Comparison of ENCODE assay signal across 8 cellular contexts in genomic region chr2:196798980-196799379, GRCh38. TPM values are rescaled to one million over a fixed set of nuclear protein-coding genes. Genes with fewer than 3 reads are reported as not detected.
A peak's percentile ranks its signal among the peaks of the same experiment; 100 is the strongest.
DNase-seq lines count a peak whose midpoint lies in the region; ATAC-seq, FAIRE-seq and TF ChIP-seq lines count a peak whose summit lies in the region.

No MANE protein-coding gene starts in this region.

- H3K9ac ChIP-seq in ES-I3 (ENCODE audit: low read depth, low read length) (peak overlapping the region; percentile 72), keratinocyte (ENCODE audit: control insufficient read depth, extremely low read depth, insufficient read depth, low read length) (peak overlapping the region; percentile 84), subcutaneous abdominal adipose tissue (ENCODE audit: low read length in 5 of 5) (peak overlapping the region; percentile 91 to 97 (median 94))

- H3K9me3 ChIP-seq in ES-I3 (ENCODE audit: control insufficient read depth, insufficient read depth, low read length), result no peaks in the 10 kb centered on the region
- H3K9me3 ChIP-seq in keratinocyte (ENCODE audit: control insufficient read depth, low read depth, low read length), result no peaks in the 10 kb centered on the region
- H3K9me3 ChIP-seq in subcutaneous abdominal adipose tissue (ENCODE audit: control insufficient read depth in 5 of 5, low read length in 5 of 5), result no peaks in the 10 kb centered on the region

- peaks cover 4% of the 10 kb centered on the region for H3K27me3 Mint-ChIP-seq in activated naive CD8-positive, alpha-beta T cell

- no peak for FAIRE-seq in keratinocyte (lab: Jason Lieb, UNC)

- peak overlapping the region; percentile 100 for H3K4me3 Mint-ChIP-seq in activated naive CD8-positive, alpha-beta T cell

- H3K27ac ChIP-seq in keratinocyte (ENCODE audit: control insufficient read depth, insufficient read depth, low read length), result peak overlapping the region; percentile 91
- peak overlapping the region; percentile 90 for H3K27ac ChIP-seq in subcutaneous abdominal adipose tissue (ENCODE audit: low read depth, low read length)

- H3K9me1 ChIP-seq in keratinocyte (ENCODE audit: control insufficient read depth, extremely low read depth, insufficient read depth, low read length), result no peaks in the 10 kb centered on the region

- H3K9me3 Mint-ChIP-seq in activated naive CD8-positive, alpha-beta T cell (ENCODE audit: low read depth), result no peaks in the 10 kb centered on the region

- dilution Hi-C loops in keratinocyte (cut with MboI; ENCODE audit: extremely low pct_ligation_motif_present, low sequenced_read_pairs), result no loop called here

- peak overlapping the region; percentile 100 for H3K27ac Mint-ChIP-seq in activated naive CD8-positive, alpha-beta T cell

- no peaks in the 10 kb centered on the region for H3K4me1 ChIP-seq in ES-I3 (ENCODE audit: insufficient read depth, low read length)
- peaks cover 3% of the 10 kb centered on the region for H3K4me1 ChIP-seq in keratinocyte (ENCODE audit: control insufficient read depth, extremely low read depth, insufficient read depth, low read length)
- peaks cover 3 to 36% (median 23%) of the 10 kb centered on the region in 5 donors for H3K4me1 ChIP-seq in subcutaneous abdominal adipose tissue (ENCODE audit: control insufficient read depth in 5 of 5, insufficient read depth in 5 of 5, low read length in 5 of 5)

- ATAC-seq in HG02852 (IDR thresholded peaks at IDR 0.05; ENCODE audit: unreplicated experiment), result peak; percentile 6

- no peak for TF ChIP-seq CTCF in keratinocyte (optimal IDR thresholded peaks at IDR 0.05 in 1 of 3, IDR thresholded peaks at IDR 0.05 in 1 of 3, conservative IDR thresholded peaks at IDR 0.05 in 1 of 3; ENCODE audit: extremely low read depth in 1 of 3, insufficient read depth in 2 of 3, low read length in 3 of 3)

- H2AFZ ChIP-seq in keratinocyte (ENCODE audit: control insufficient read depth, low read length), result peak overlapping the region; percentile 87

- H3K36me3 ChIP-seq in ES-I3 (ENCODE audit: insufficient read depth, low read length) (0 out of 2 replicates have a peak, but pooled peaks cover 4% of the 10 kb centered on the region), keratinocyte (ENCODE audit: control insufficient read depth in 2 of 2, extremely low read depth in 1 of 2, insufficient read depth in 2 of 2, low read length in 2 of 2) (peaks cover 4 to 7% of the 10 kb centered on the region in 2 experiments), subcutaneous abdominal adipose tissue (ENCODE audit: control insufficient read depth in 5 of 5, insufficient read depth in 5 of 5, low read length in 5 of 5) (peaks cover 16 to 29% (median 17%) of the 10 kb centered on the region in 5 donors)

- H3K36me3 Mint-ChIP-seq in activated naive CD8-positive, alpha-beta T cell, result peaks cover 8% of the 10 kb centered on the region

- DNase-seq in keratinocyte (ENCODE audit: low read depth, low spot score) (no peak), LoVo (ENCODE audit: low spot score) (no peak), pons (ENCODE audit: low spot score) (no peak), HuH-7 (ENCODE audit: low spot score) (no peak)

- H3K79me2 ChIP-seq in keratinocyte (ENCODE audit: control insufficient read depth, insufficient read depth, low read length), result peaks cover 17% of the 10 kb centered on the region

- no peaks in the 10 kb centered on the region for H3K27me3 ChIP-seq in keratinocyte (ENCODE audit: control insufficient read depth, extremely low read depth, insufficient read depth, low read length)
- H3K27me3 ChIP-seq in subcutaneous abdominal adipose tissue (ENCODE audit: control insufficient read depth in 5 of 5, insufficient read depth in 4 of 5, low read length in 5 of 5), result no peaks in the 10 kb centered on the region

- peak overlapping the region; percentile 76 for H3K4me2 ChIP-seq in keratinocyte (ENCODE audit: control insufficient read depth, extremely low read depth, insufficient read depth, low read depth, low read length)

- H4K20me1 ChIP-seq in keratinocyte (ENCODE audit: control insufficient read depth, extremely low read depth, insufficient read depth, low read length), result no peaks in the 10 kb centered on the region

- H3K4me1 Mint-ChIP-seq in activated naive CD8-positive, alpha-beta T cell (ENCODE audit: low read depth), result peaks cover 36% of the 10 kb centered on the region

- H3K4me3 ChIP-seq in keratinocyte (ENCODE audit: control insufficient read depth in 2 of 3, extremely low read depth in 1 of 3, insufficient read depth in 2 of 3, low read depth in 1 of 3, low read length in 3 of 3), result peak overlapping the region; percentile 61 to 97 (median 94)
- peak overlapping the region; percentile 79 to 98 (median 94) for H3K4me3 ChIP-seq in subcutaneous abdominal adipose tissue (ENCODE audit: low read depth in 1 of 5, low read length in 5 of 5)

RNA-seq across cellular contexts. Expression of gene GTF3C3, which starts 0.5 kb away (rescaled TPM):
- polyA plus RNA-seq in keratinocyte, result 16.9 to 38.8 TPM (median 29.9 TPM) in 3 replicates
- polyA plus RNA-seq in keratinocyte (2011; ENCODE audit: low read depth), result 35.5 TPM
- polyA plus RNA-seq in keratinocyte (2011; cell fraction: cytosol; rRNA removed), result 11.4 and 25.6 TPM in 2 replicates
- polyA plus RNA-seq in keratinocyte (2011; cell fraction: nucleus; rRNA removed), result 37.9 and 50.2 TPM in 2 replicates
- polyA plus RNA-seq in keratinocyte (2012; ENCODE audit: low replicate concordance), result 20.6 and 22.5 TPM in 2 replicates
- polyA minus RNA-seq in keratinocyte, result 7.2 to 69.6 TPM (median 32.7 TPM) in 3 replicates
- polyA minus RNA-seq in keratinocyte (2011; cell fraction: cytosol; rRNA and poly(A)+ RNA removed), result 10.6 TPM
- 34.9 and 68.3 TPM in 2 replicates for polyA minus RNA-seq in keratinocyte (2011; cell fraction: nucleus; rRNA and poly(A)+ RNA removed)

RNA-seq across cellular contexts. Expression of gene C2orf66, which starts 10.2 kb away (rescaled TPM):
- 0.32 to 2.9 TPM (median 2.2 TPM) in 3 replicates for polyA plus RNA-seq in keratinocyte
- polyA plus RNA-seq in keratinocyte (2011; ENCODE audit: low read depth), result not detected
- polyA plus RNA-seq in keratinocyte (2011; cell fraction: cytosol; rRNA removed), result 0.05 and 0.41 TPM in 2 replicates
- 15.1 and 16.4 TPM in 2 replicates for polyA plus RNA-seq in keratinocyte (2011; cell fraction: nucleus; rRNA removed)
- 0.15 and 1.1 TPM in 2 replicates for polyA plus RNA-seq in keratinocyte (2012; ENCODE audit: low replicate concordance)
- polyA minus RNA-seq in keratinocyte, result 1.7 to 3.1 TPM in 2 of 3 replicates, not detected in the other
- not detected for polyA minus RNA-seq in keratinocyte (2011; cell fraction: cytosol; rRNA and poly(A)+ RNA removed)
- 2.6 and 10.5 TPM in 2 replicates for polyA minus RNA-seq in keratinocyte (2011; cell fraction: nucleus; rRNA and poly(A)+ RNA removed)
